In genomic region chr4:121155893-121156292, GRCh38 we compare ENCODE assay signal across 8 cellular contexts. TPM values are rescaled to one million over a fixed set of nuclear protein-coding genes. Genes with fewer than 3 reads are reported as not detected.
DNase-seq lines count a peak whose midpoint lies in the region; ATAC-seq, FAIRE-seq and TF ChIP-seq lines count a peak whose summit lies in the region.

No MANE protein-coding gene starts in this region.

- H3K4me3 Mint-ChIP-seq in T-helper 1 cell treated with Interleukin-12 subunit alpha and Interleukin-12 subunit beta and Interleukin-4 antibody, amounts not matched to agents 30 μg/mL and 1 μg/mL, for 36 hours, result peak overlapping the region; percentile 23

- no peak for ATAC-seq in psoas muscle
- ATAC-seq in GM18909 (IDR thresholded peaks at IDR 0.05; ENCODE audit: poor library complexity, unreplicated experiment), result no peak

- H3K9me3 ChIP-seq in psoas muscle, result no peaks in the 10 kb centered on the region

- H3K27ac Mint-ChIP-seq in T-helper 1 cell treated with Interleukin-12 subunit alpha and Interleukin-12 subunit beta and Interleukin-4 antibody, amounts not matched to agents 30 μg/mL and 1 μg/mL, for 36 hours, result no peak overlapping the region

- FAIRE-seq in RCC 7860 (lab: Jason Lieb, UNC), result peak; percentile 76

- no peak for TF ChIP-seq CTCF in psoas muscle (IDR thresholded peaks at IDR 0.05)

- peaks cover 8% of the 10 kb centered on the region for H3K36me3 Mint-ChIP-seq in T-helper 1 cell treated with Interleukin-12 subunit alpha and Interleukin-12 subunit beta and Interleukin-4 antibody, amounts not matched to agents 30 μg/mL and 1 μg/mL, for 36 hours (ENCODE audit: low read depth)

- peaks cover 42% of the 10 kb centered on the region for H3K4me1 Mint-ChIP-seq in T-helper 1 cell treated with Interleukin-12 subunit alpha and Interleukin-12 subunit beta and Interleukin-4 antibody, amounts not matched to agents 30 μg/mL and 1 μg/mL, for 36 hours (ENCODE audit: low read depth)

- H3K27me3 Mint-ChIP-seq in T-helper 1 cell treated with Interleukin-12 subunit alpha and Interleukin-12 subunit beta and Interleukin-4 antibody, amounts not matched to agents 30 μg/mL and 1 μg/mL, for 36 hours (ENCODE audit: low read depth), result peaks cover 35% of the 10 kb centered on the region

- no peak for DNase-seq in T-helper 1 cell
- peak; percentile 63 for DNase-seq in RCC 7860 (ENCODE audit: low spot score)
- peak; percentile 40 for DNase-seq in epithelial cell of prostate (ENCODE audit: low read depth, low spot score)
- no peak for DNase-seq in psoas muscle
- DNase-seq in NCI-H187 treated with DMSO at 0.1 percent for 48 hours (lab: John Stamatoyannopoulos, UW), result no peak
- DNase-seq in NCI-H774 (lab: John Stamatoyannopoulos, UW), result no peak

- H3K27ac ChIP-seq in epithelial cell of prostate (peak overlapping the region; percentile 25), psoas muscle (no peak overlapping the region)

- no peaks in the 10 kb centered on the region for H3K9me3 Mint-ChIP-seq in T-helper 1 cell treated with Interleukin-12 subunit alpha and Interleukin-12 subunit beta and Interleukin-4 antibody, amounts not matched to agents 30 μg/mL and 1 μg/mL, for 36 hours

- peak overlapping the region; percentile 59 for H3K4me3 ChIP-seq in psoas muscle

- WGBS in psoas muscle, 3 donors, result 72 to 80% (median 73%) methylated on average over 3 of the region's 3 CpGs

- H3K4me1 ChIP-seq in psoas muscle, result no peaks in the 10 kb centered on the region

- no peaks in the 10 kb centered on the region for H3K36me3 ChIP-seq in psoas muscle (ENCODE audit: insufficient read depth in 1 of 2, low read depth in 1 of 2)

- intact Hi-C loops in psoas muscle (cut with DNase I), result no loop called here

- H3K27me3 ChIP-seq in psoas muscle (ENCODE audit: insufficient read depth in 3 of 3, low read length in 2 of 3), result peaks cover 0 to 13% (median 0%) of the 10 kb centered on the region in 3 donors

RNA-seq across cellular contexts. Expression of gene TNIP3, which starts 8.2 kb away (rescaled TPM):
- not detected for total RNA-seq in psoas muscle
- not detected for polyA plus RNA-seq in psoas muscle

Comparison
In these comparisons a context has a peak if more than half of its experiments do, and no peak if none do; other contexts are left out.
1. DNase-seq: peak in RCC 7860 (single experiment) and epithelial cell of prostate (single experiment); none in T-helper 1 cell (0 of 5), psoas muscle (0 of 2), NCI-H187 treated with DMSO at 0.1 percent for 48 hours (single experiment) and NCI-H774 (single experiment).